1 cellular context compared by ENCODE assay signal in the genomic region with DNA sequence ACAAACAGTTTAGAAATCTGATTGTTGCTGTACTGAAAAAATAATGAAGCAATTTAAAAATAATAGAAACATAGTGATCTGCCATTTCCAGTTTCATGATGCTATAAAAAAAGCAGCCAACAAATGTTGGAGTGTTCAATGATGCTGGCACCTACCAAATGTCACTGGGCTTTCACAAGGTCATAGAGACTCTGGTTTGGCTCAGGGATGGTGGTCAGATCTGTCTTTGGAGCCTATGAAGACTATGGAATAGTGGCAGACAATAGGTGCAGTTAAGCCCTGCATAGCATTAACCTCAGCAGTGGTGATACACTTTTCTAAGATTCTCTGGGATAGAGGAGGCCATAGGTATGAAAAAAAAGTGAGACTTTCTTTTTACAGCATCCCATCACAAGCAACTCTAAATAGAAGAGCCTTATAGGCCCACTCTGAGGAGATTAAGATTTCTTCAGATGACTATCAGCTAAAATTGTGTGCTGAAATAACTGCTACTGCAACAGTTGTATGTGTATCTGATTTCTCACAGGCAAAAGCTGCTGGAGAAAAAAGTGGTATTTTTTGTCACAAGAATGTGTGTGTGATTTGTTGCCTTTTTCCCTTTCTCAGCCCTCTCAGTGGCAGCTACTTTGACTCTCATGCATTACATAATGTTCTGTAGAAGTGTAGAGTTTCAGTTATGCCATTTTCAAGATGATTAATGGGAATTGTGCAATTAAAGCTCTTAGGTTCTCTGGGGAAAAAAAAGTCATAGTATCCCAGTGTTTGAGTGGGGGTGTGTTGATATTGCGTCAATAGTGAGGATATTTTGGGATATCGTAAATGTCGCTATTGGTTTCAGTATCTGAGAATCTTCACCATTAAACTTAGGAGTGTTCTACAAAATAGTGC.
TF ChIP-seq lines count a peak whose summit lies in the region.

No MANE protein-coding gene starts in this region.

TF ChIP-seq in HEK293, 187 proteins besides CTCF, POLR2A, EP300 and RAD21 (continued from another document and continues in another):
- TF ChIP-seq ZBTB44 (tag by site-specific recombination; IDR thresholded peaks at IDR 0.05) (peak; percentile 53), KLF7 (tag by site-specific recombination; IDR thresholded peaks at IDR 0.05; ENCODE audit: borderline replicate concordance) (no peak), ZNF660 (tag by site-specific recombination; IDR thresholded peaks at IDR 0.05) (no peak), ZNF792 (tag by site-specific recombination; IDR thresholded peaks at IDR 0.05) (no peak), RBAK (tag by site-specific recombination; IDR thresholded peaks at IDR 0.05) (no peak), ZNF76 (tag by site-specific recombination; IDR thresholded peaks at IDR 0.05; ENCODE audit: borderline replicate concordance, low read depth) (no peak), ZNF423 (tag by site-specific recombination; IDR thresholded peaks at IDR 0.05) (0 out of 2 replicates have a peak, but pooled peaks have one; percentile 9), ZNF354C (tag by site-specific recombination; IDR thresholded peaks at IDR 0.05; ENCODE audit: borderline replicate concordance, low read depth) (no peak), ZBTB20 (tag by site-specific recombination; IDR thresholded peaks at IDR 0.05) (no peak), ZBTB17 (tag by site-specific recombination; IDR thresholded peaks at IDR 0.05) (peak; percentile 44), SP7 (tag by site-specific recombination; IDR thresholded peaks at IDR 0.05) (peak; percentile 73), REPIN1 (tag by site-specific recombination; IDR thresholded peaks at IDR 0.05; ENCODE audit: low read depth) (no peak; the same call in 1 of the 2 replicates), MEIS1 (CRISPR knock-in tag; IDR thresholded peaks at IDR 0.05; ENCODE audit: borderline replicate concordance) (no peak), ZNF701 (tag by site-specific recombination; IDR thresholded peaks at IDR 0.05) (no peak), ZNF843 (tag by site-specific recombination; IDR thresholded peaks at IDR 0.05) (peak; percentile 80), ZNF558 (tag by site-specific recombination; IDR thresholded peaks at IDR 0.05) (peak; percentile 71; the same call in 1 of the 2 replicates), ZNF621 (tag by site-specific recombination; IDR thresholded peaks at IDR 0.05) (no peak), ZNF549 (tag by site-specific recombination; IDR thresholded peaks at IDR 0.05) (no peak), ZSCAN23 (tag by site-specific recombination; IDR thresholded peaks at IDR 0.05) (no peak), KLF1 (tag by site-specific recombination; IDR thresholded peaks at IDR 0.05) (no peak), ZBTB1 (tag by site-specific recombination; IDR thresholded peaks at IDR 0.05) (no peak), ZIC2 (tag by site-specific recombination; IDR thresholded peaks at IDR 0.05) (no peak), ZNF670 (tag by site-specific recombination; IDR thresholded peaks at IDR 0.05; ENCODE audit: low read depth) (no peak), ZNF202 (tag by site-specific recombination; IDR thresholded peaks at IDR 0.05; ENCODE audit: borderline replicate concordance) (no peak), ZNF223 (tag by site-specific recombination; IDR thresholded peaks at IDR 0.05) (no peak), GLIS1 (tag by site-specific recombination; IDR thresholded peaks at IDR 0.05) (no peak)
- TF ChIP-seq, protein P1, sequence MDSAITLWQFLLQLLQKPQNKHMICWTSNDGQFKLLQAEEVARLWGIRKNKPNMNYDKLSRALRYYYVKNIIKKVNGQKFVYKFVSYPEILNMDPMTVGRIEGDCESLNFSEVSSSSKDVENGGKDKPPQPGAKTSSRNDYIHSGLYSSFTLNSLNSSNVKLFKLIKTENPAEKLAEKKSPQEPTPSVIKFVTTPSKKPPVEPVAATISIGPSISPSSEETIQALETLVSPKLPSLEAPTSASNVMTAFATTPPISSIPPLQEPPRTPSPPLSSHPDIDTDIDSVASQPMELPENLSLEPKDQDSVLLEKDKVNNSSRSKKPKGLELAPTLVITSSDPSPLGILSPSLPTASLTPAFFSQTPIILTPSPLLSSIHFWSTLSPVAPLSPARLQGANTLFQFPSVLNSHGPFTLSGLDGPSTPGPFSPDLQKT (IDR thresholded peaks at IDR 0.05; ENCODE audit: borderline replicate concordance, low read depth, low read length), result no peak
- TF ChIP-seq, protein P2, sequence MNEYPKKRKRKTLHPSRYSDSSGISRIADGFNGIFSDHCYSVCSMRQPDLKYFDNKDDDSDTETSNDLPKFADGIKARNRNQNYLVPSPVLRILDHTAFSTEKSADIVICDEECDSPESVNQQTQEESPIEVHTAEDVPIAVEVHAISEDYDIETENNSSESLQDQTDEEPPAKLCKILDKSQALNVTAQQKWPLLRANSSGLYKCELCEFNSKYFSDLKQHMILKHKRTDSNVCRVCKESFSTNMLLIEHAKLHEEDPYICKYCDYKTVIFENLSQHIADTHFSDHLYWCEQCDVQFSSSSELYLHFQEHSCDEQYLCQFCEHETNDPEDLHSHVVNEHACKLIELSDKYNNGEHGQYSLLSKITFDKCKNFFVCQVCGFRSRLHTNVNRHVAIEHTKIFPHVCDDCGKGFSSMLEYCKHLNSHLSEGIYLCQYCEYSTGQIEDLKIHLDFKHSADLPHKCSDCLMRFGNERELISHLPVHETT (tag by site-specific recombination; IDR thresholded peaks at IDR 0.05), result peak; percentile 66; the same call in 1 of the 2 replicates
- TF ChIP-seq, protein P3, sequence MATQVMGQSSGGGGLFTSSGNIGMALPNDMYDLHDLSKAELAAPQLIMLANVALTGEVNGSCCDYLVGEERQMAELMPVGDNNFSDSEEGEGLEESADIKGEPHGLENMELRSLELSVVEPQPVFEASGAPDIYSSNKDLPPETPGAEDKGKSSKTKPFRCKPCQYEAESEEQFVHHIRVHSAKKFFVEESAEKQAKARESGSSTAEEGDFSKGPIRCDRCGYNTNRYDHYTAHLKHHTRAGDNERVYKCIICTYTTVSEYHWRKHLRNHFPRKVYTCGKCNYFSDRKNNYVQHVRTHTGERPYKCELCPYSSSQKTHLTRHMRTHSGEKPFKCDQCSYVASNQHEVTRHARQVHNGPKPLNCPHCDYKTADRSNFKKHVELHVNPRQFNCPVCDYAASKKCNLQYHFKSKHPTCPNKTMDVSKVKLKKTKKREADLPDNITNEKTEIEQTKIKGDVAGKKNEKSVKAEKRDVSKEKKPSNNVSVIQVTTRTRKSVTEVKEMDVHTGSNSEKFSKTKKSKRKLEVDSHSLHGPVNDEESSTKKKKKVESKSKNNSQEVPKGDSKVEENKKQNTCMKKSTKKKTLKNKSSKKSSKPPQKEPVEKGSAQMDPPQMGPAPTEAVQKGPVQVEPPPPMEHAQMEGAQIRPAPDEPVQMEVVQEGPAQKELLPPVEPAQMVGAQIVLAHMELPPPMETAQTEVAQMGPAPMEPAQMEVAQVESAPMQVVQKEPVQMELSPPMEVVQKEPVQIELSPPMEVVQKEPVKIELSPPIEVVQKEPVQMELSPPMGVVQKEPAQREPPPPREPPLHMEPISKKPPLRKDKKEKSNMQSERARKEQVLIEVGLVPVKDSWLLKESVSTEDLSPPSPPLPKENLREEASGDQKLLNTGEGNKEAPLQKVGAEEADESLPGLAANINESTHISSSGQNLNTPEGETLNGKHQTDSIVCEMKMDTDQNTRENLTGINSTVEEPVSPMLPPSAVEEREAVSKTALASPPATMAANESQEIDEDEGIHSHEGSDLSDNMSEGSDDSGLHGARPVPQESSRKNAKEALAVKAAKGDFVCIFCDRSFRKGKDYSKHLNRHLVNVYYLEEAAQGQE (tag by site-specific recombination; IDR thresholded peaks at IDR 0.05), result no peak
- TF ChIP-seq, protein P4, sequence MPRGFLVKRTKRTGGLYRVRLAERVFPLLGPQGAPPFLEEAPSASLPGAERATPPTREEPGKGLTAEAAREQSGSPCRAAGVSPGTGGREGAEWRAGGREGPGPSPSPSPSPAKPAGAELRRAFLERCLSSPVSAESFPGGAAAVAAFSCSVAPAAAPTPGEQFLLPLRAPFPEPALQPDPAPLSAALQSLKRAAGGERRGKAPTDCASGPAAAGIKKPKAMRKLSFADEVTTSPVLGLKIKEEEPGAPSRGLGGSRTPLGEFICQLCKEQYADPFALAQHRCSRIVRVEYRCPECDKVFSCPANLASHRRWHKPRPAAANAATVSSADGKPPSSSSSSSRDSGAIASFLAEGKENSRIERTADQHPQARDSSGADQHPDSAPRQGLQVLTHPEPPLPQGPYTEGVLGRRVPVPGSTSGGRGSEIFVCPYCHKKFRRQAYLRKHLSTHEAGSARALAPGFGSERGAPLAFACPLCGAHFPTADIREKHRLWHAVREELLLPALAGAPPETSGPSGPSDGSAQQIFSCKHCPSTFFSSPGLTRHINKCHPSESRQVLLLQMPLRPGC (tag by site-specific recombination; IDR thresholded peaks at IDR 0.05), result peak; percentile 86
- TF ChIP-seq, protein P5, sequence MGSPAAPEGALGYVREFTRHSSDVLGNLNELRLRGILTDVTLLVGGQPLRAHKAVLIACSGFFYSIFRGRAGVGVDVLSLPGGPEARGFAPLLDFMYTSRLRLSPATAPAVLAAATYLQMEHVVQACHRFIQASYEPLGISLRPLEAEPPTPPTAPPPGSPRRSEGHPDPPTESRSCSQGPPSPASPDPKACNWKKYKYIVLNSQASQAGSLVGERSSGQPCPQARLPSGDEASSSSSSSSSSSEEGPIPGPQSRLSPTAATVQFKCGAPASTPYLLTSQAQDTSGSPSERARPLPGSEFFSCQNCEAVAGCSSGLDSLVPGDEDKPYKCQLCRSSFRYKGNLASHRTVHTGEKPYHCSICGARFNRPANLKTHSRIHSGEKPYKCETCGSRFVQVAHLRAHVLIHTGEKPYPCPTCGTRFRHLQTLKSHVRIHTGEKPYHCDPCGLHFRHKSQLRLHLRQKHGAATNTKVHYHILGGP (tag by site-specific recombination; IDR thresholded peaks at IDR 0.05), result no peak
- TF ChIP-seq, protein P6, sequence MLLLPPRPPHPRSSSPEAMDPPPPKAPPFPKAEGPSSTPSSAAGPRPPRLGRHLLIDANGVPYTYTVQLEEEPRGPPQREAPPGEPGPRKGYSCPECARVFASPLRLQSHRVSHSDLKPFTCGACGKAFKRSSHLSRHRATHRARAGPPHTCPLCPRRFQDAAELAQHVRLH (tag by site-specific recombination; IDR thresholded peaks at IDR 0.05), result peak; percentile 53; the same call in 1 of the 2 replicates
- TF ChIP-seq, protein P7, sequence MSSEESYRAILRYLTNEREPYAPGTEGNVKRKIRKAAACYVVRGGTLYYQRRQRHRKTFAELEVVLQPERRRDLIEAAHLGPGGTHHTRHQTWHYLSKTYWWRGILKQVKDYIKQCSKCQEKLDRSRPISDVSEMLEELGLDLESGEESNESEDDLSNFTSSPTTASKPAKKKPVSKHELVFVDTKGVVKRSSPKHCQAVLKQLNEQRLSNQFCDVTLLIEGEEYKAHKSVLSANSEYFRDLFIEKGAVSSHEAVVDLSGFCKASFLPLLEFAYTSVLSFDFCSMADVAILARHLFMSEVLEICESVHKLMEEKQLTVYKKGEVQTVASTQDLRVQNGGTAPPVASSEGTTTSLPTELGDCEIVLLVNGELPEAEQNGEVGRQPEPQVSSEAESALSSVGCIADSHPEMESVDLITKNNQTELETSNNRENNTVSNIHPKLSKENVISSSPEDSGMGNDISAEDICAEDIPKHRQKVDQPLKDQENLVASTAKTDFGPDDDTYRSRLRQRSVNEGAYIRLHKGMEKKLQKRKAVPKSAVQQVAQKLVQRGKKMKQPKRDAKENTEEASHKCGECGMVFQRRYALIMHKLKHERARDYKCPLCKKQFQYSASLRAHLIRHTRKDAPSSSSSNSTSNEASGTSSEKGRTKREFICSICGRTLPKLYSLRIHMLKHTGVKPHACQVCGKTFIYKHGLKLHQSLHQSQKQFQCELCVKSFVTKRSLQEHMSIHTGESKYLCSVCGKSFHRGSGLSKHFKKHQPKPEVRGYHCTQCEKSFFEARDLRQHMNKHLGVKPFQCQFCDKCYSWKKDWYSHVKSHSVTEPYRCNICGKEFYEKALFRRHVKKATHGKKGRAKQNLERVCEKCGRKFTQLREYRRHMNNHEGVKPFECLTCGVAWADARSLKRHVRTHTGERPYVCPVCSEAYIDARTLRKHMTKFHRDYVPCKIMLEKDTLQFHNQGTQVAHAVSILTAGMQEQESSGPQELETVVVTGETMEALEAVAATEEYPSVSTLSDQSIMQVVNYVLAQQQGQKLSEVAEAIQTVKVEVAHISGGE (tag by site-specific recombination; conservative IDR thresholded peaks at IDR 0.05; ENCODE audit: low read depth), result no peak
- TF ChIP-seq, protein P8, sequence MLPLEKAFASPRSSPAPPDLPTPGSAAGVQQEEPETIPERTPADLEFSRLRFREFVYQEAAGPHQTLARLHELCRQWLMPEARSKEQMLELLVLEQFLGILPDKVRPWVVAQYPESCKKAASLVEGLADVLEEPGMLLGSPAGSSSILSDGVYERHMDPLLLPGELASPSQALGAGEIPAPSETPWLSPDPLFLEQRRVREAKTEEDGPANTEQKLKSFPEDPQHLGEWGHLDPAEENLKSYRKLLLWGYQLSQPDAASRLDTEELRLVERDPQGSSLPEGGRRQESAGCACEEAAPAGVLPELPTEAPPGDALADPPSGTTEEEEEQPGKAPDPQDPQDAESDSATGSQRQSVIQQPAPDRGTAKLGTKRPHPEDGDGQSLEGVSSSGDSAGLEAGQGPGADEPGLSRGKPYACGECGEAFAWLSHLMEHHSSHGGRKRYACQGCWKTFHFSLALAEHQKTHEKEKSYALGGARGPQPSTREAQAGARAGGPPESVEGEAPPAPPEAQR (tag by site-specific recombination; IDR thresholded peaks at IDR 0.05), result no peak
- TF ChIP-seq, protein P9, sequence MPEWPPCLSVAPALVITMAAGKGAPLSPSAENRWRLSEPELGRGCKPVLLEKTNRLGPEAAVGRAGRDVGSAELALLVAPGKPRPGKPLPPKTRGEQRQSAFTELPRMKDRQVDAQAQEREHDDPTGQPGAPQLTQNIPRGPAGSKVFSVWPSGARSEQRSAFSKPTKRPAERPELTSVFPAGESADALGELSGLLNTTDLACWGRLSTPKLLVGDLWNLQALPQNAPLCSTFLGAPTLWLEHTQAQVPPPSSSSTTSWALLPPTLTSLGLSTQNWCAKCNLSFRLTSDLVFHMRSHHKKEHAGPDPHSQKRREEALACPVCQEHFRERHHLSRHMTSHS (tag by site-specific recombination; IDR thresholded peaks at IDR 0.05), result no peak
